Comparison of ENCODE assay signal across 12 cellular contexts in genomic region chr6:82022614-82023102, GRCh38.
DNase-seq lines count a peak whose midpoint lies in the region; ATAC-seq and TF ChIP-seq lines count a peak whose summit lies in the region.
"Had no signal": no experiment of that assay in that cellular context is flagged by ENCODE, and none has a peak within 500 bp of the region (broad histone marks: within the 10 kb centered on the region; RNA-seq: fewer than 3 reads in every experiment).

No MANE protein-coding gene starts in this region.

- CTCF ChIA-PET in T-cell (lab: Charles Lee), result no interaction called here

- no peaks in the 10 kb centered on the region for H3K9me3 Mint-ChIP-seq in T-cell
- H3K9me3 Mint-ChIP-seq: activated T-helper 1 cell treated with anti-CD3 and anti-CD28 coated beads, Interleukin-12 subunit alpha, Interleukin-12 subunit beta, Interleukin-2, Interleukin-4 antibody, amounts not matched to agents 30 ng/mL and 10 ng/mL and 1 ng/mL, durations not matched to agents 14 hours and 24 hours and 36 hours had no signal

- H3K27ac Mint-ChIP-seq in T-cell, result no peak overlapping the region
- H3K27ac Mint-ChIP-seq: activated T-helper 1 cell treated with anti-CD3 and anti-CD28 coated beads, Interleukin-12 subunit alpha, Interleukin-12 subunit beta, Interleukin-2, Interleukin-4 antibody, amounts not matched to agents 30 ng/mL and 10 ng/mL and 1 ng/mL, durations not matched to agents 14 hours and 24 hours and 36 hours had no signal

- H3K27me3 ChIP-seq in MG63 (no peaks in the 10 kb centered on the region), left lung (no peaks in the 10 kb centered on the region)

- DNase-seq in AG10803 (ENCODE audit: low read depth) (peak; percentile 78), MG63 (peak; percentile 14), dermis blood vessel endothelial cell (peak; percentile 68), left lung (no peak), nucleus accumbens (lab: John Stamatoyannopoulos, UW) (no peak), T-cell (no peak), retina (no peak)
- DNase-seq: effector CD4-positive, alpha-beta T cell; NCI-H2171 treated with DMSO at 0.1 percent for 48 hours had no signal

- H3K4me3 ChIP-seq in AG10803 (ENCODE audit: low read length), result no peak overlapping the region
- no peak overlapping the region for H3K4me3 ChIP-seq in MG63
- H3K4me3 ChIP-seq in left lung, result no peak overlapping the region

- TF ChIP-seq CTCF in AG10803 (conservative IDR thresholded peaks at IDR 0.05; ENCODE audit: low read length), result no peak
- no peak for TF ChIP-seq CTCF in left lung (IDR thresholded peaks at IDR 0.05)

- peaks cover 0 to 3% of the 10 kb centered on the region in 2 donors for H3K4me1 ChIP-seq in left lung

- intact Hi-C loops in left lung (cut with DNase I), result no loop called here

- H3K27me3 Mint-ChIP-seq in T-cell, result no peaks in the 10 kb centered on the region

- H3K27ac ChIP-seq in left lung, result no peak overlapping the region
- H3K27ac ChIP-seq: C4-2B had no signal

- no peaks in the 10 kb centered on the region for H3K36me3 Mint-ChIP-seq in T-cell

- no peaks in the 10 kb centered on the region for H3K4me1 Mint-ChIP-seq in T-cell

- ATAC-seq in left lung (peak; percentile 95), T-cell (replicated peaks in 1 of 4) (no peak), HG03196 (IDR thresholded peaks at IDR 0.05; ENCODE audit: unreplicated experiment) (no peak)

- POLR2A ChIA-PET in T-cell (lab: Charles Lee), result interaction anchor here in 1 of 2 donors (0.6 kb wide), 1 partner anchor 108 kb away, joined by 4 read pairs; no protein-coding TSS in a partner anchor

- no peak overlapping the region for H3K4me3 Mint-ChIP-seq in T-cell
- H3K4me3 Mint-ChIP-seq: activated T-helper 1 cell treated with anti-CD3 and anti-CD28 coated beads, Interleukin-12 subunit alpha, Interleukin-12 subunit beta, Interleukin-2, Interleukin-4 antibody, amounts not matched to agents 30 ng/mL and 10 ng/mL and 1 ng/mL, durations not matched to agents 14 hours and 24 hours and 36 hours had no signal

- no peaks in the 10 kb centered on the region for H3K36me3 ChIP-seq in MG63
- H3K36me3 ChIP-seq in left lung, result no peaks in the 10 kb centered on the region

- H3K9me3 ChIP-seq in MG63, result no peaks in the 10 kb centered on the region
- no peaks in the 10 kb centered on the region for H3K9me3 ChIP-seq in left lung

Comparison
In these comparisons a context has a peak if more than half of its experiments do, and no peak if none do; other contexts are left out.
1. DNase-seq: peak in AG10803 (single experiment), MG63 (single experiment) and dermis blood vessel endothelial cell (single experiment); none in left lung (0 of 2), nucleus accumbens (0 of 56), T-cell (0 of 34) and retina (single experiment).